Comparison of ENCODE assay signal across 1 cellular context in the genomic region with DNA sequence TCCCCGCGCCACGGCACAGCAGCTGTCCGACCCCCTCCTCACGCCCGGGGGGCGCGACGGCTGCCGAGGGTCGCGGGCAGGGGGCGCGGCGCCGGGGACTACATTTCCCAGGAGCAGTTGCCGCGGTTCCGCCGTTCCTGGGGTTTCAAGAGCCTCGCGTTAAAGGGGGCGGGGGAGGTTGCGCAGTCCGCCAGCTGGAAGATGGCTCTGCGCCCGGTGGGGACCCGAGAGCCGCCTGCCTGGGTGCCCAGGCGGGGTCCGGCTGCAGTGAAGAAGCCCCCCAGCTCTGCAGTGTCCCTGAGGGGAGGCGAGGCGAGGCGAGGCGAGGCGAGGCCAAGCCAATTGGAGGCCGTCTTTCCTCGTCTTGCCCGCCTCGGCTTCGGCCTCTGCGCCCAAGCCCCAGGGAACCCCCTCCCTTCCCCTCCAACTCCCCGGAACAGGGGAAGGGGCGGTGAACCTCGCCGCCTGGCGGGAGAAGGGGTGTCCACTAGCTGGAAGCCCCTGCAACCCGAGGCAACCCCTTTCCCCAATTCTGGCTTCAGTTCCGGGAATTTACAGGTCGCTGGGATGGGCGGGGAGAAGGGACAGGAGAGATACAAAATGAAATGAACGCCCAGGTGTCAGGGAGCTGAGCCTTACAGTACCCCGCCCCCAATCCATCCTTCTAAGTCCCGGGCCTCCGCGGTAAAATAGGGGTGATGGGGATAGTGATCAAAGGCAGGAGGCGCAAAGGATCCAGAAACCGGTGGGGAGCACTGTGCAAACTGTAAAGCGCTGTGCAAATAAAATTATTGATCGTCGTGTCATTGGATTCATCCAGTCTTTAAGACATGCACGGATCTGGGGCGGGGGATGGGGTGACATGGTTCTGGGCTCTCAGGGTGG.
TF ChIP-seq lines count a peak whose summit lies in the region.

No MANE protein-coding gene starts in this region.

TF ChIP-seq in K562, 482 proteins besides CTCF, POLR2A, EP300 and RAD21 (continued from another document and continues in another):
- TF ChIP-seq, protein P1, sequence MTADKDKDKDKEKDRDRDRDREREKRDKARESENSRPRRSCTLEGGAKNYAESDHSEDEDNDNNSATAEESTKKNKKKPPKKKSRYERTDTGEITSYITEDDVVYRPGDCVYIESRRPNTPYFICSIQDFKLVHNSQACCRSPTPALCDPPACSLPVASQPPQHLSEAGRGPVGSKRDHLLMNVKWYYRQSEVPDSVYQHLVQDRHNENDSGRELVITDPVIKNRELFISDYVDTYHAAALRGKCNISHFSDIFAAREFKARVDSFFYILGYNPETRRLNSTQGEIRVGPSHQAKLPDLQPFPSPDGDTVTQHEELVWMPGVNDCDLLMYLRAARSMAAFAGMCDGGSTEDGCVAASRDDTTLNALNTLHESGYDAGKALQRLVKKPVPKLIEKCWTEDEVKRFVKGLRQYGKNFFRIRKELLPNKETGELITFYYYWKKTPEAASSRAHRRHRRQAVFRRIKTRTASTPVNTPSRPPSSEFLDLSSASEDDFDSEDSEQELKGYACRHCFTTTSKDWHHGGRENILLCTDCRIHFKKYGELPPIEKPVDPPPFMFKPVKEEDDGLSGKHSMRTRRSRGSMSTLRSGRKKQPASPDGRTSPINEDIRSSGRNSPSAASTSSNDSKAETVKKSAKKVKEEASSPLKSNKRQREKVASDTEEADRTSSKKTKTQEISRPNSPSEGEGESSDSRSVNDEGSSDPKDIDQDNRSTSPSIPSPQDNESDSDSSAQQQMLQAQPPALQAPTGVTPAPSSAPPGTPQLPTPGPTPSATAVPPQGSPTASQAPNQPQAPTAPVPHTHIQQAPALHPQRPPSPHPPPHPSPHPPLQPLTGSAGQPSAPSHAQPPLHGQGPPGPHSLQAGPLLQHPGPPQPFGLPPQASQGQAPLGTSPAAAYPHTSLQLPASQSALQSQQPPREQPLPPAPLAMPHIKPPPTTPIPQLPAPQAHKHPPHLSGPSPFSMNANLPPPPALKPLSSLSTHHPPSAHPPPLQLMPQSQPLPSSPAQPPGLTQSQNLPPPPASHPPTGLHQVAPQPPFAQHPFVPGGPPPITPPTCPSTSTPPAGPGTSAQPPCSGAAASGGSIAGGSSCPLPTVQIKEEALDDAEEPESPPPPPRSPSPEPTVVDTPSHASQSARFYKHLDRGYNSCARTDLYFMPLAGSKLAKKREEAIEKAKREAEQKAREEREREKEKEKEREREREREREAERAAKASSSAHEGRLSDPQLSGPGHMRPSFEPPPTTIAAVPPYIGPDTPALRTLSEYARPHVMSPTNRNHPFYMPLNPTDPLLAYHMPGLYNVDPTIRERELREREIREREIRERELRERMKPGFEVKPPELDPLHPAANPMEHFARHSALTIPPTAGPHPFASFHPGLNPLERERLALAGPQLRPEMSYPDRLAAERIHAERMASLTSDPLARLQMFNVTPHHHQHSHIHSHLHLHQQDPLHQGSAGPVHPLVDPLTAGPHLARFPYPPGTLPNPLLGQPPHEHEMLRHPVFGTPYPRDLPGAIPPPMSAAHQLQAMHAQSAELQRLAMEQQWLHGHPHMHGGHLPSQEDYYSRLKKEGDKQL (CRISPR knock-in tag; IDR thresholded peaks at IDR 0.05; ENCODE audit: borderline replicate concordance), result no peak
- no peak for TF ChIP-seq TOE1 (IDR thresholded peaks at IDR 0.05; ENCODE audit: borderline replicate concordance)
- no peak for TF ChIP-seq TOE1 (CRISPR knock-in tag; IDR thresholded peaks at IDR 0.05; ENCODE audit: borderline replicate concordance, low read depth)
- TF ChIP-seq, protein P2, sequence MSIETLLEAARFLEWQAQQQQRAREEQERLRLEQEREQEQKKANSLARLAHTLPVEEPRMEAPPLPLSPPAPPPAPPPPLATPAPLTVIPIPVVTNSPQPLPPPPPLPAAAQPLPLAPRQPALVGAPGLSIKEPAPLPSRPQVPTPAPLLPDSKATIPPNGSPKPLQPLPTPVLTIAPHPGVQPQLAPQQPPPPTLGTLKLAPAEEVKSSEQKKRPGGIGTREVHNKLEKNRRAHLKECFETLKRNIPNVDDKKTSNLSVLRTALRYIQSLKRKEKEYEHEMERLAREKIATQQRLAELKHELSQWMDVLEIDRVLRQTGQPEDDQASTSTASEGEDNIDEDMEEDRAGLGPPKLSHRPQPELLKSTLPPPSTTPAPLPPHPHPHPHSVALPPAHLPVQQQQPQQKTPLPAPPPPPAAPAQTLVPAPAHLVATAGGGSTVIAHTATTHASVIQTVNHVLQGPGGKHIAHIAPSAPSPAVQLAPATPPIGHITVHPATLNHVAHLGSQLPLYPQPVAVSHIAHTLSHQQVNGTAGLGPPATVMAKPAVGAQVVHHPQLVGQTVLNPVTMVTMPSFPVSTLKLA (conservative IDR thresholded peaks at IDR 0.05), result 0 out of 4 replicates have a peak, but pooled peaks have one; percentile 1 to 6
- TF ChIP-seq XRCC3 (IDR thresholded peaks at IDR 0.05), result no peak
- TF ChIP-seq, protein P3, sequence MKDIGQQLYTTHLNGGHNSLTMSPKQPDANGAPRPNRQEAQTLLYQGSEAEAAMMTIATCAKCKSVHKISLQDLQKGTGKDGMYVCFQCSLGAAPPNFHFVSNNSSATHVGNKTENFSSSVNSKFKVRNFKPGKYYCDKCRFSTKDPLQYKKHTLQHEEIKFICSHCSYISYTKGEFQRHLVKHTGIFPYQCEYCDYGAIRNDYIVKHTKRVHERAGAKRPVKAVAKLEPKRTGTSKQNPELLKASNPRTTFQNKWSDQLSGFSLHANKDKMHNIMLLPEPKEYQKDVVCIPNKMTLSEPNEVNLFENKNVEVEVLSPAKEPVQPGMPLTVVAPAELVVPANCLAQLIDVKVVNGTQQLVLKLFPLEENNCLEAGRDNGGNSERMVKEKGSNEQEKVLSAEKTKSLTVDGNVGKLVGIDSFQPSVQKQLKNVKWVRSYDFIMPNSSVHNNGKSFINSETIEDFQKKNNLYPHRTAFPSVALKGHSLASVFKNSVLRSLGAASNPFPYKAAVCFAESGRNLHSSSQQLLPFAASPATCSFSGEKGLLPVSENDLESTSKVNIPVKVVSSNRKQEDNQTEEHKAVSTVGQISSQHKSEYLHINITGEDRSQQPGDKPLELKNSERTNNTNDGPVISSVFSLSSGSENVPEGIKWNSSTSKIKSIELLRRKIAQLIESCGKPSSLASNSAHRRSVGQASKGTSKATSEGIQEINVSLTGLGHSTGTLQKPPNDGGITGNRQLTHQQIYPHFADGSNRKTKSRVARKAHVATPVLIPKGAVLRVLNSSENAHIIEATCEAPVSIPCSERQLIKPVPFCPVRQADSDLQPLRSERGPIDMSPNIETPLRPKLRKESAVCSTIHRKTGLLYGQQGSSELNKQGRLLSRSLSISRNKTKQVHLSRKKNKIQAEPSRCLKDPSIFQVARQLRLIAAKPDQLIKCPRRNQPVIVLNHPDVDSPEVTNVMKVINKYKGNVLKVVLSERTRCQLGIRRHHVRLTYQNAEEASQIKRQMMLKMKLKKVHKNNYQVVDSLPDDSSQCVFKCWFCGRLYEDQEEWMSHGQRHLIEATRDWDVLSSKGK (CRISPR knock-in tag; IDR thresholded peaks at IDR 0.05), result no peak
- TF ChIP-seq GATA2 (CRISPR knock-in tag; IDR thresholded peaks at IDR 0.05), result no peak
- no peak for TF ChIP-seq FOXA3 (CRISPR knock-in tag; conservative IDR thresholded peaks at IDR 0.05 in 1 of 2, IDR thresholded peaks at IDR 0.05 in 1 of 2)
- no peak for TF ChIP-seq NBN (IDR thresholded peaks at IDR 0.05; ENCODE audit: low read depth)
- TF ChIP-seq TCF7L2 (IDR thresholded peaks at IDR 0.05; ENCODE audit: low read depth, low read length), result no peak
- TF ChIP-seq, protein P4, sequence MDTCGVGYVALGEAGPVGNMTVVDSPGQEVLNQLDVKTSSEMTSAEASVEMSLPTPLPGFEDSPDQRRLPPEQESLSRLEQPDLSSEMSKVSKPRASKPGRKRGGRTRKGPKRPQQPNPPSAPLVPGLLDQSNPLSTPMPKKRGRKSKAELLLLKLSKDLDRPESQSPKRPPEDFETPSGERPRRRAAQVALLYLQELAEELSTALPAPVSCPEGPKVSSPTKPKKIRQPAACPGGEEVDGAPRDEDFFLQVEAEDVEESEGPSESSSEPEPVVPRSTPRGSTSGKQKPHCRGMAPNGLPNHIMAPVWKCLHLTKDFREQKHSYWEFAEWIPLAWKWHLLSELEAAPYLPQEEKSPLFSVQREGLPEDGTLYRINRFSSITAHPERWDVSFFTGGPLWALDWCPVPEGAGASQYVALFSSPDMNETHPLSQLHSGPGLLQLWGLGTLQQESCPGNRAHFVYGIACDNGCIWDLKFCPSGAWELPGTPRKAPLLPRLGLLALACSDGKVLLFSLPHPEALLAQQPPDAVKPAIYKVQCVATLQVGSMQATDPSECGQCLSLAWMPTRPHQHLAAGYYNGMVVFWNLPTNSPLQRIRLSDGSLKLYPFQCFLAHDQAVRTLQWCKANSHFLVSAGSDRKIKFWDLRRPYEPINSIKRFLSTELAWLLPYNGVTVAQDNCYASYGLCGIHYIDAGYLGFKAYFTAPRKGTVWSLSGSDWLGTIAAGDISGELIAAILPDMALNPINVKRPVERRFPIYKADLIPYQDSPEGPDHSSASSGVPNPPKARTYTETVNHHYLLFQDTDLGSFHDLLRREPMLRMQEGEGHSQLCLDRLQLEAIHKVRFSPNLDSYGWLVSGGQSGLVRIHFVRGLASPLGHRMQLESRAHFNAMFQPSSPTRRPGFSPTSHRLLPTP (IDR thresholded peaks at IDR 0.05; ENCODE audit: borderline replicate concordance, extremely low read depth, insufficient read length), result no peak
- TF ChIP-seq, protein P5, sequence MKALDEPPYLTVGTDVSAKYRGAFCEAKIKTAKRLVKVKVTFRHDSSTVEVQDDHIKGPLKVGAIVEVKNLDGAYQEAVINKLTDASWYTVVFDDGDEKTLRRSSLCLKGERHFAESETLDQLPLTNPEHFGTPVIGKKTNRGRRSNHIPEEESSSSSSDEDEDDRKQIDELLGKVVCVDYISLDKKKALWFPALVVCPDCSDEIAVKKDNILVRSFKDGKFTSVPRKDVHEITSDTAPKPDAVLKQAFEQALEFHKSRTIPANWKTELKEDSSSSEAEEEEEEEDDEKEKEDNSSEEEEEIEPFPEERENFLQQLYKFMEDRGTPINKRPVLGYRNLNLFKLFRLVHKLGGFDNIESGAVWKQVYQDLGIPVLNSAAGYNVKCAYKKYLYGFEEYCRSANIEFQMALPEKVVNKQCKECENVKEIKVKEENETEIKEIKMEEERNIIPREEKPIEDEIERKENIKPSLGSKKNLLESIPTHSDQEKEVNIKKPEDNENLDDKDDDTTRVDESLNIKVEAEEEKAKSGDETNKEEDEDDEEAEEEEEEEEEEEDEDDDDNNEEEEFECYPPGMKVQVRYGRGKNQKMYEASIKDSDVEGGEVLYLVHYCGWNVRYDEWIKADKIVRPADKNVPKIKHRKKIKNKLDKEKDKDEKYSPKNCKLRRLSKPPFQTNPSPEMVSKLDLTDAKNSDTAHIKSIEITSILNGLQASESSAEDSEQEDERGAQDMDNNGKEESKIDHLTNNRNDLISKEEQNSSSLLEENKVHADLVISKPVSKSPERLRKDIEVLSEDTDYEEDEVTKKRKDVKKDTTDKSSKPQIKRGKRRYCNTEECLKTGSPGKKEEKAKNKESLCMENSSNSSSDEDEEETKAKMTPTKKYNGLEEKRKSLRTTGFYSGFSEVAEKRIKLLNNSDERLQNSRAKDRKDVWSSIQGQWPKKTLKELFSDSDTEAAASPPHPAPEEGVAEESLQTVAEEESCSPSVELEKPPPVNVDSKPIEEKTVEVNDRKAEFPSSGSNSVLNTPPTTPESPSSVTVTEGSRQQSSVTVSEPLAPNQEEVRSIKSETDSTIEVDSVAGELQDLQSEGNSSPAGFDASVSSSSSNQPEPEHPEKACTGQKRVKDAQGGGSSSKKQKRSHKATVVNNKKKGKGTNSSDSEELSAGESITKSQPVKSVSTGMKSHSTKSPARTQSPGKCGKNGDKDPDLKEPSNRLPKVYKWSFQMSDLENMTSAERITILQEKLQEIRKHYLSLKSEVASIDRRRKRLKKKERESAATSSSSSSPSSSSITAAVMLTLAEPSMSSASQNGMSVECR (CRISPR knock-in tag; IDR thresholded peaks at IDR 0.05), result peak; percentile 51
- TF ChIP-seq RBFOX2 (IDR thresholded peaks at IDR 0.05; ENCODE audit: low read depth, low read length), result peak; percentile 91
- TF ChIP-seq GATAD2B (IDR thresholded peaks at IDR 0.05; ENCODE audit: borderline replicate concordance), result no peak
- no peak for TF ChIP-seq MCM5 (IDR thresholded peaks at IDR 0.05; ENCODE audit: low read depth)
- TF ChIP-seq CCNT2 (IDR thresholded peaks at IDR 0.05; ENCODE audit: borderline replicate concordance, extremely low read depth, insufficient read length, low read depth, low read length), result peak; percentile 16
- TF ChIP-seq ZNF707 (CRISPR knock-in tag; conservative IDR thresholded peaks at IDR 0.05), result no peak
- no peak for TF ChIP-seq LCOR (CRISPR knock-in tag; IDR thresholded peaks at IDR 0.05)
- no peak for TF ChIP-seq ZNF253 (CRISPR knock-in tag; conservative IDR thresholded peaks at IDR 0.05)
- no peak for TF ChIP-seq RAD51 (IDR thresholded peaks at IDR 0.05; ENCODE audit: borderline replicate concordance, low read depth)
- peak; percentile 41 to 52; a peak in 2 of 4 replicates for TF ChIP-seq MAZ (CRISPR knock-in tag; conservative IDR thresholded peaks at IDR 0.05 in 1 of 2, IDR thresholded peaks at IDR 0.05 in 1 of 2)
- TF ChIP-seq FOSL1 (tag; conservative IDR thresholded peaks at IDR 0.05), result no peak
- TF ChIP-seq MTA3 (IDR thresholded peaks at IDR 0.05; ENCODE audit: borderline replicate concordance), result 0 out of 2 replicates have a peak, but pooled peaks have one; percentile 59
- peak; percentile 58 for TF ChIP-seq ELF1 (tag; IDR thresholded peaks at IDR 0.05)
- TF ChIP-seq, protein P6, sequence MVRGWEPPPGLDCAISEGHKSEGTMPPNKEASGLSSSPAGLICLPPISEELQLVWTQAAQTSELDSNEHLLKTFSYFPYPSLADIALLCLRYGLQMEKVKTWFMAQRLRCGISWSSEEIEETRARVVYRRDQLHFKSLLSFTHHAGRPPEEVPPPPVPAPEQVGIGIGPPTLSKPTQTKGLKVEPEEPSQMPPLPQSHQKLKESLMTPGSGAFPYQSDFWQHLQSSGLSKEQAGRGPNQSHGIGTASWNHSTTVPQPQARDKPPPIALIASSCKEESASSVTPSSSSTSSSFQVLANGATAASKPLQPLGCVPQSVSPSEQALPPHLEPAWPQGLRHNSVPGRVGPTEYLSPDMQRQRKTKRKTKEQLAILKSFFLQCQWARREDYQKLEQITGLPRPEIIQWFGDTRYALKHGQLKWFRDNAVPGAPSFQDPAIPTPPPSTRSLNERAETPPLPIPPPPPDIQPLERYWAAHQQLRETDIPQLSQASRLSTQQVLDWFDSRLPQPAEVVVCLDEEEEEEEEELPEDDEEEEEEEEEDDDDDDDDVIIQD (CRISPR knock-in tag; IDR thresholded peaks at IDR 0.05), result no peak
- no peak for TF ChIP-seq YBX1 (IDR thresholded peaks at IDR 0.05)
- no peak for TF ChIP-seq SMARCE1 (IDR thresholded peaks at IDR 0.05)
- 0 out of 2 replicates have a peak, but pooled peaks have one; percentile 16 for TF ChIP-seq ZKSCAN1 (IDR thresholded peaks at IDR 0.05; ENCODE audit: low read depth, low read length)
- no peak for TF ChIP-seq ZNF668 (CRISPR knock-in tag; IDR thresholded peaks at IDR 0.05)
- TF ChIP-seq TEAD2 (tag; IDR thresholded peaks at IDR 0.05), result 0 out of 2 replicates have a peak, but pooled peaks have one; percentile 23
- TF ChIP-seq BRCA1 (IDR thresholded peaks at IDR 0.05), result no peak
- TF ChIP-seq BRCA1 (CRISPR knock-in tag; IDR thresholded peaks at IDR 0.05), result no peak
- TF ChIP-seq, protein P7, sequence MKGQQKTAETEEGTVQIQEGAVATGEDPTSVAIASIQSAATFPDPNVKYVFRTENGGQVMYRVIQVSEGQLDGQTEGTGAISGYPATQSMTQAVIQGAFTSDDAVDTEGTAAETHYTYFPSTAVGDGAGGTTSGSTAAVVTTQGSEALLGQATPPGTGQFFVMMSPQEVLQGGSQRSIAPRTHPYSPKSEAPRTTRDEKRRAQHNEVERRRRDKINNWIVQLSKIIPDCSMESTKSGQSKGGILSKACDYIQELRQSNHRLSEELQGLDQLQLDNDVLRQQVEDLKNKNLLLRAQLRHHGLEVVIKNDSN (CRISPR knock-in tag; IDR thresholded peaks at IDR 0.05), result peak; percentile 4; the same call in 1 of the 2 replicates
- 0 out of 2 replicates have a peak, but pooled peaks have one; percentile 12 for TF ChIP-seq ATF7 (IDR thresholded peaks at IDR 0.05)
